Comparison of ENCODE assay signal across 8 cellular contexts in genomic region chr7:19708397-19709248, GRCh38. TPM values are rescaled to one million over a fixed set of nuclear protein-coding genes. Genes with fewer than 3 reads are reported as not detected.
DNase-seq lines count a peak whose midpoint lies in the region; ATAC-seq and TF ChIP-seq lines count a peak whose summit lies in the region.

A gene with protein sequence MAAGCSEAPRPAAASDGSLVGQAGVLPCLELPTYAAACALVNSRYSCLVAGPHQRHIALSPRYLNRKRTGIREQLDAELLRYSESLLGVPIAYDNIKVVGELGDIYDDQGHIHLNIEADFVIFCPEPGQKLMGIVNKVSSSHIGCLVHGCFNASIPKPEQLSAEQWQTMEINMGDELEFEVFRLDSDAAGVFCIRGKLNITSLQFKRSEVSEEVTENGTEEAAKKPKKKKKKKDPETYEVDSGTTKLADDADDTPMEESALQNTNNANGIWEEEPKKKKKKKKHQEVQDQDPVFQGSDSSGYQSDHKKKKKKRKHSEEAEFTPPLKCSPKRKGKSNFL (minus strand): TSS chr7:19709037. CDS start chr7:19709016, 21 bp downstream.

- peak; percentile 99 for ATAC-seq in HG02588 (IDR thresholded peaks at IDR 0.05; ENCODE audit: unreplicated experiment)

- peaks cover 41% of the 10 kb centered on the region for H3K79me2 ChIP-seq in SK-N-SH (ENCODE audit: insufficient read depth)

- peak; percentile 97 for TF ChIP-seq CTCF in SK-N-SH (IDR thresholded peaks at IDR 0.05)

- CTCF ChIA-PET in SK-N-SH (lab: Yijun Ruan, JAX) = interaction anchor here (0.6 to 7.5 kb wide), 43 partner anchors 8 to 1545 kb away, joined by 3 to 153 read pairs (median 4); partner anchors contain the start of gene ABCB5

- 2% methylated on average over 48 of the region's 56 CpGs for WGBS in SK-N-SH (ENCODE audit: low lambda C conversion rate)

- H3K9ac ChIP-seq in SK-N-SH = peak within 1 kb of the TSS; percentile 79

- H4K20me1 ChIP-seq in SK-N-SH (ENCODE audit: insufficient read depth) = no peaks in the 10 kb centered on the region

- H3K4me2 ChIP-seq in SK-N-SH = peak within 1 kb of the TSS; percentile 89

- H3K36me3 ChIP-seq in SK-N-SH (replicated peaks in 1 of 2; ENCODE audit: control insufficient read depth in 1 of 2, insufficient read depth in 2 of 2, low read length in 1 of 2) = peaks cover under 1 to 3% of the 10 kb centered on the region in 2 experiments

- no peaks in the 10 kb centered on the region for H3K27me3 ChIP-seq in SK-N-SH (ENCODE audit: insufficient read depth)

- peak within 1 kb of the TSS; percentile 82 to 100 for H3K4me3 ChIP-seq in SK-N-SH (ENCODE audit: low read depth in 2 of 2, low read length in 1 of 2)

- H3K4me1 ChIP-seq in SK-N-SH (ENCODE audit: control insufficient read depth in 1 of 2, insufficient read depth in 2 of 2, low read depth in 1 of 2, low read length in 1 of 2) = peaks cover 0 to 16% of the 10 kb centered on the region in 2 experiments; a peak in 2 of 4 replicates

- H3F3A ChIP-seq in SK-N-SH (replicated peaks; ENCODE audit: insufficient read depth) = no peaks in the 10 kb centered on the region

- peak; percentile 96 for TF ChIP-seq POLR2A in GM10847 (IDR thresholded peaks at IDR 0.05; ENCODE audit: extremely low read depth, insufficient read length)

- peak; percentile 69 for TF ChIP-seq RAD21 in SK-N-SH (IDR thresholded peaks at IDR 0.05; ENCODE audit: low read length)

- H3K27ac ChIP-seq in SK-N-SH (ENCODE audit: low read depth in 2 of 2, low read length in 1 of 2) (peak within 1 kb of the TSS; percentile 38 to 47; a peak in 3 of 4 replicates), temporal lobe (ENCODE audit: low read depth, low read length) (peak within 1 kb of the TSS; percentile 1)

- H3K9me3 ChIP-seq in SK-N-SH = no peaks in the 10 kb centered on the region

- peak; percentile 90 for DNase-seq in NCI-H1048 (lab: John Stamatoyannopoulos, UW)
- peak; percentile 93 for DNase-seq in SK-N-SH
- DNase-seq in activated naive CD4-positive, alpha-beta T cell treated with anti-CD3 and anti-CD28 coated beads, Interleukin-2, amount 50 U/mL, for 16 hours = peak; percentile 91
- peak; percentile 75 for DNase-seq in glomerular endothelial cell (ENCODE audit: extremely low read depth, low read depth, low spot score)
- peak; percentile 94 for DNase-seq in occipital lobe (lab: John Stamatoyannopoulos, UW)

- POLR2A ChIA-PET in SK-N-SH (lab: Yijun Ruan, JAX) = interaction anchor here (1.1 kb wide), 1 partner anchor 590 kb away, joined by 3 read pairs; the partner anchor contains the start of gene TWIST1

- no peaks in the 10 kb centered on the region for H3K9me2 ChIP-seq in SK-N-SH

- peak within 1 kb of the TSS; percentile 87 for H2AFZ ChIP-seq in SK-N-SH (ENCODE audit: low read depth)

- no peak for TF ChIP-seq EP300 in SK-N-SH (IDR thresholded peaks at IDR 0.05; ENCODE audit: borderline replicate concordance in 1 of 2, low read depth in 1 of 2, low read length in 1 of 2)

TF ChIP-seq in SK-N-SH, 30 proteins besides CTCF, POLR2A, EP300 and RAD21 (continues in another document):
- no peak for TF ChIP-seq USF2 (IDR thresholded peaks at IDR 0.05; ENCODE audit: borderline replicate concordance, low read depth, low read length)
- no peak; the same call in 1 of the 2 replicates for TF ChIP-seq USF1 (IDR thresholded peaks at IDR 0.05; ENCODE audit: borderline replicate concordance, low read depth)
- TF ChIP-seq FOXJ3 (CRISPR knock-in tag; IDR thresholded peaks at IDR 0.05) = no peak
- peak; percentile 95 for TF ChIP-seq YY1 (IDR thresholded peaks at IDR 0.05; ENCODE audit: low read depth)
- peak; percentile 68; the same call in 1 of the 2 replicates for TF ChIP-seq RCOR1 (IDR thresholded peaks at IDR 0.05; ENCODE audit: low read length)
- no peak for TF ChIP-seq GABPA (IDR thresholded peaks at IDR 0.05; ENCODE audit: low read depth)
- no peak for TF ChIP-seq MEF2A (IDR thresholded peaks at IDR 0.05; ENCODE audit: borderline replicate concordance, low read depth)
- TF ChIP-seq RXRA (IDR thresholded peaks at IDR 0.05; ENCODE audit: borderline replicate concordance, low read depth) = no peak
- TF ChIP-seq POLR2AphosphoS5 (IDR thresholded peaks at IDR 0.05; ENCODE audit: low read depth, low read length) = peak; percentile 93
- TF ChIP-seq REST (IDR thresholded peaks at IDR 0.05; ENCODE audit: low read depth, low read length) = peak; percentile 60; the same call in 1 of the 2 replicates
- TF ChIP-seq GATA2 (CRISPR knock-in tag; IDR thresholded peaks at IDR 0.05) = no peak
- peak; percentile 96 for TF ChIP-seq MAX (IDR thresholded peaks at IDR 0.05; ENCODE audit: low read depth)
- TF ChIP-seq FOXM1 (IDR thresholded peaks at IDR 0.05; ENCODE audit: low read depth) = no peak
- peak; percentile 80 for TF ChIP-seq RFX5 (IDR thresholded peaks at IDR 0.05; ENCODE audit: low read length)
- no peak for TF ChIP-seq NRF1 (IDR thresholded peaks at IDR 0.05; ENCODE audit: low read depth, low read length)
- no peak; the same call in 1 of the 2 replicates for TF ChIP-seq TCF12 (IDR thresholded peaks at IDR 0.05)
- TF ChIP-seq SMC3 (IDR thresholded peaks at IDR 0.05; ENCODE audit: low read depth, low read length) = peak; percentile 56
- TF ChIP-seq EZH2phosphoT487 (IDR thresholded peaks at IDR 0.05; ENCODE audit: borderline replicate concordance, low read depth) = no peak
- no peak for TF ChIP-seq FOSL2 (IDR thresholded peaks at IDR 0.05; ENCODE audit: borderline replicate concordance, low read depth)
- no peak for TF ChIP-seq JUND (IDR thresholded peaks at IDR 0.05)
- no peak; the same call in 1 of the 2 replicates for TF ChIP-seq NFIC (IDR thresholded peaks at IDR 0.05; ENCODE audit: borderline replicate concordance)
- TF ChIP-seq SIN3A (IDR thresholded peaks at IDR 0.05; ENCODE audit: borderline replicate concordance, low read depth, low read length) = peak; percentile 99
- no peak for TF ChIP-seq TEAD4 (IDR thresholded peaks at IDR 0.05; ENCODE audit: borderline replicate concordance, insufficient read depth)
- TF ChIP-seq TAF1 (IDR thresholded peaks at IDR 0.05; ENCODE audit: borderline replicate concordance, low read depth, low read length) = peak; percentile 91
- TF ChIP-seq ELF1 (IDR thresholded peaks at IDR 0.05) = peak; percentile 50; the same call in 1 of the 2 replicates

RNA-seq across cellular contexts. Expression of the gene that starts here (rescaled TPM):
- polyA plus RNA-seq in SK-N-SH (2012; rRNA removed) = 5.1 and 8.1 TPM in 2 replicates
- 8.4 and 13.0 TPM in 2 replicates for polyA plus RNA-seq in SK-N-SH (2012; cell fraction: cytosol; rRNA removed)
- polyA plus RNA-seq in SK-N-SH (2012; cell fraction: nucleus; rRNA removed) = 4.3 and 11.7 TPM in 2 replicates
- total RNA-seq in glomerular endothelial cell (14.9 and 16.9 TPM in 2 replicates), occipital lobe (17.8 TPM), temporal lobe (8.9 TPM)

Comparison
In these comparisons a context has a peak if more than half of its experiments do, and no peak if none do; other contexts are left out.
1. Peak in every context shown above with its lines: DNase-seq, ATAC-seq, H3K4me3 ChIP-seq and H3K27ac ChIP-seq.